ENCODE assay signal across 17 cellular contexts in the genomic region with DNA sequence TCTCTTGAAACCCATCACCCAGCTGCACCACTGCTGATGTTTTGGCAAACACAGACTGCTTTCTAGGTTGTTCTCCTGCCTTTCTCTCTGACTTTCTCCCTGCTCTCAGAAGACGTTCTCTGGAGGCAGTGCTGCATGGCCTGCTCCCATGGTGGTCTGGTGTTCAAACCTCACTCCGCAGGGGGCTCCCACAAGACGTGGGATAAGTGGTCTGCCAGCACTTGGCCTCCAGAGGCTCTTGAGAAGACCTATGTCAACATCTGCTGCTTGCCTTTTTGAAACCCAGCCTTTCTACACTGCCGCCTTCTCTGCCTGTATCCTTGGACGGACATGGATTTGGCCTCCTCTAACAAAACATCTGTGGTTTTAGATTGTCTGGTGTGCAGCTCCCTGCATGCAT. TPM values are rescaled to one million over a fixed set of nuclear protein-coding genes. Genes with fewer than 3 reads are reported as not detected.
DNase-seq lines count a peak whose midpoint lies in the region; ATAC-seq and TF ChIP-seq lines count a peak whose summit lies in the region.
"Had no signal": no experiment of that assay in that cellular context is flagged by ENCODE, and none has a peak within 500 bp of the region (broad histone marks: within the 10 kb centered on the region; RNA-seq: fewer than 3 reads in every experiment).

No MANE protein-coding gene starts in this region.

- no peak for TF ChIP-seq CTCF in HL-60 (IDR thresholded peaks at IDR 0.05; ENCODE audit: insufficient read depth, low read length)
- no peak for TF ChIP-seq CTCF in esophagus muscularis mucosa (IDR thresholded peaks at IDR 0.05)
- TF ChIP-seq CTCF in thoracic aorta (IDR thresholded peaks at IDR 0.05) = no peak

- intact Hi-C loops in esophagus muscularis mucosa (cut with DNase I) = no loop called here

- peaks cover 65% of the 10 kb centered on the region for H3K36me3 Mint-ChIP-seq in activated CD8-positive, alpha-beta memory T cell treated with anti-CD3 and anti-CD28 coated beads, Interleukin-2, amount 10 ng/mL, durations not matched to agents 7 days and 5 days

- no peaks in the 10 kb centered on the region for H3K27me3 Mint-ChIP-seq in activated CD8-positive, alpha-beta memory T cell treated with anti-CD3 and anti-CD28 coated beads, Interleukin-2, amount 10 ng/mL, durations not matched to agents 7 days and 5 days
- H3K27me3 Mint-ChIP-seq: brain had no signal

- 82% methylated on average over 5 of the region's 5 CpGs for WGBS in esophagus muscularis mucosa

- peaks cover 0 to 43% (median 40%) of the 10 kb centered on the region in 4 donors for H3K4me1 ChIP-seq in esophagus muscularis mucosa
- peaks cover 39 to 71% of the 10 kb centered on the region in 2 donors for H3K4me1 ChIP-seq in thoracic aorta (ENCODE audit: control insufficient read depth in 1 of 2, low read depth in 2 of 2)
- H3K4me1 ChIP-seq: uterus had no signal

- no peak for ATAC-seq in activated CD8-positive, alpha-beta memory T cell treated with anti-CD3 and anti-CD28 coated beads, Interleukin-2, amount 10 ng/mL, durations not matched to agents 7 days and 5 days
- no peak for ATAC-seq in thoracic aorta (ENCODE audit: insufficient number of reproducible peaks, low FRiP score, low read depth)

- H3K9me3 Mint-ChIP-seq in activated CD8-positive, alpha-beta memory T cell treated with anti-CD3 and anti-CD28 coated beads, Interleukin-2, amount 10 ng/mL, durations not matched to agents 7 days and 5 days (ENCODE audit: low read depth) = no peaks in the 10 kb centered on the region
- H3K9me3 Mint-ChIP-seq: brain, H9 had no signal

- H3K27ac Mint-ChIP-seq in activated CD8-positive, alpha-beta memory T cell treated with anti-CD3 and anti-CD28 coated beads, Interleukin-2, amount 10 ng/mL, durations not matched to agents 7 days and 5 days = peak overlapping the region; percentile 56
- H3K27ac Mint-ChIP-seq: brain, H9 had no signal

- H3K27ac ChIP-seq in HL-60 (replicated peaks) = peak overlapping the region; percentile 68
- peak overlapping the region; percentile 22 to 87 (median 80) for H3K27ac ChIP-seq in esophagus muscularis mucosa (replicated peaks in 1 of 4)
- peak overlapping the region; percentile 76 to 90 for H3K27ac ChIP-seq in thoracic aorta
- H3K27ac ChIP-seq: epithelial cell of prostate had no signal

- H3K27me3 ChIP-seq in HL-60 (ENCODE audit: insufficient read depth, poor library complexity, severe bottlenecking) (no peaks in the 10 kb centered on the region), esophagus muscularis mucosa (no peaks in the 10 kb centered on the region), thoracic aorta (replicated peaks; ENCODE audit: insufficient read depth) (no peaks in the 10 kb centered on the region)
- H3K27me3 ChIP-seq: uterus had no signal

- H3K4me3 ChIP-seq in HL-60 (replicated peaks; ENCODE audit: insufficient read depth, low read length) = no peak overlapping the region
- H3K4me3 ChIP-seq in esophagus muscularis mucosa = no peak overlapping the region
- no peak overlapping the region for H3K4me3 ChIP-seq in thoracic aorta
- H3K4me3 ChIP-seq: uterus had no signal

- H3K4me1 Mint-ChIP-seq in activated CD8-positive, alpha-beta memory T cell treated with anti-CD3 and anti-CD28 coated beads, Interleukin-2, amount 10 ng/mL, durations not matched to agents 7 days and 5 days = peaks cover 84% of the 10 kb centered on the region
- H3K4me1 Mint-ChIP-seq: brain, H9 had no signal

- no peak for TF ChIP-seq EP300 in esophagus muscularis mucosa (IDR thresholded peaks at IDR 0.05)

- no peak for DNase-seq in activated CD8-positive, alpha-beta memory T cell treated with anti-CD3 and anti-CD28 coated beads, Interleukin-2, amount 10 ng/mL, durations not matched to agents 7 days and 5 days
- no peak for DNase-seq in activated CD8-positive, alpha-beta memory T cell treated with anti-CD3 and anti-CD28 coated beads for 24 hours
- DNase-seq in HL-60 (ENCODE audit: low read depth in 1 of 2, low spot score in 1 of 2) (no peak), esophagus muscularis mucosa (ENCODE audit: extremely low spot score) (no peak), thoracic aorta (ENCODE audit: low spot score) (no peak), NCI-H226 (no peak), HUDEP-2 (lab: John Stamatoyannopoulos, UW; ENCODE audit: unreplicated experiment in 76 of 76) (no peak)
- no peak for DNase-seq in stimulated activated naive CD4-positive, alpha-beta T cell treated with Interleukin-2 at 50 U/mL for 16 hours (lab: John Stamatoyannopoulos, UW)
- DNase-seq: activated CD4-positive, CD25-positive, alpha-beta regulatory T cell treated with anti-CD3 and anti-CD28 coated beads, Interleukin-2, amount 50 U/mL, for 72 hours; effector CD4-positive, alpha-beta T cell; H9; Kasumi-1; NCI-H187 treated with DMSO at 0.1 percent for 48 hours; NCI-H748 treated with DMSO at 0.1 percent for 48 hours; uterus had no signal

- no peak for TF ChIP-seq POLR2A in esophagus muscularis mucosa (IDR thresholded peaks at IDR 0.05; ENCODE audit: low read depth)

- H3K36me3 ChIP-seq in esophagus muscularis mucosa = peaks cover 28 to 70% (median 57%) of the 10 kb centered on the region in 4 donors
- H3K36me3 ChIP-seq in thoracic aorta = peaks cover 14% of the 10 kb centered on the region
- H3K36me3 ChIP-seq: uterus had no signal

- CTCF ChIA-PET in activated CD8-positive, alpha-beta memory T cell treated with anti-CD3 and anti-CD28 coated beads, Interleukin-2, amount 10 ng/mL, durations not matched to agents 7 days and 5 days (lab: Charles Lee) = interaction anchor here (1.1 to 2.0 kb wide), 2 partner anchors 8 to 25 kb away, joined by 3 to 6 read pairs; no protein-coding TSS in a partner anchor

- H3K4me3 Mint-ChIP-seq in activated CD8-positive, alpha-beta memory T cell treated with anti-CD3 and anti-CD28 coated beads, Interleukin-2, amount 10 ng/mL, durations not matched to agents 7 days and 5 days = no peak overlapping the region
- H3K4me3 Mint-ChIP-seq: brain, H9 had no signal

- H3K9me3 ChIP-seq in esophagus muscularis mucosa (no peaks in the 10 kb centered on the region), thoracic aorta (no peaks in the 10 kb centered on the region)
- H3K9me3 ChIP-seq: uterus had no signal

RNA-seq across cellular contexts. Expression of gene USP20, which starts 16.6 kb away (rescaled TPM):
- 100 to 1,000 TPM; 114 to 155 TPM for total RNA-seq in activated CD8-positive, alpha-beta memory T cell treated with anti-CD3 and anti-CD28 coated beads, Interleukin-2, amount 10 ng/mL, durations not matched to agents 7 days and 5 days
- total RNA-seq in esophagus muscularis mucosa (10 to 100 TPM; 31.1 to 45.3 (median 38.7) TPM), thoracic aorta (10 to 100 TPM; 47.8 to 51.2 TPM)

RNA-seq across cellular contexts. Expression of gene C9orf78, which starts 16.7 kb away (rescaled TPM):
- total RNA-seq in activated CD8-positive, alpha-beta memory T cell treated with anti-CD3 and anti-CD28 coated beads, Interleukin-2, amount 10 ng/mL, durations not matched to agents 7 days and 5 days = 10 to 100 TPM; 77.7 to 90.2 TPM
- total RNA-seq in esophagus muscularis mucosa (100 to 1,000 TPM in 1 of 4 donors, 10 to 100 TPM in 3; 47.3 to 139 (median 62.6) TPM), thoracic aorta (100 to 1,000 TPM in 1 of 2 donors, 10 to 100 TPM in 1; 47.8 to 140 TPM)

RNA-seq across cellular contexts. Expression of gene TOR1A, which starts 27.9 kb away (rescaled TPM):
- total RNA-seq in activated CD8-positive, alpha-beta memory T cell treated with anti-CD3 and anti-CD28 coated beads, Interleukin-2, amount 10 ng/mL, durations not matched to agents 7 days and 5 days = 10 to 100 TPM; 56.1 to 69.6 TPM
- total RNA-seq in esophagus muscularis mucosa (10 to 100 TPM; 29.7 to 46.4 (median 34.4) TPM), thoracic aorta (10 to 100 TPM; 36.1 to 39.3 TPM)

RNA-seq across cellular contexts. Expression of gene TOR1B, which starts 48.8 kb away (rescaled TPM):
- total RNA-seq in activated CD8-positive, alpha-beta memory T cell treated with anti-CD3 and anti-CD28 coated beads, Interleukin-2, amount 10 ng/mL, durations not matched to agents 7 days and 5 days = 10 to 100 TPM; 30.1 to 31.5 TPM
- 10 to 100 TPM; 24.5 to 29.0 (median 26.0) TPM for total RNA-seq in esophagus muscularis mucosa
- total RNA-seq in thoracic aorta = 10 to 100 TPM; 28.4 to 33.4 TPM
